Comparison of ENCODE assay signal across 1 cellular context in genomic region chr1:36133484-36133883, GRCh38.
TF ChIP-seq lines count a peak whose summit lies in the region.

No MANE protein-coding gene starts in this region.

TF ChIP-seq in IMR-90, 13 proteins besides CTCF, POLR2A, EP300 and RAD21 (continued from another document):
- TF ChIP-seq ELK1 (IDR thresholded peaks at IDR 0.05; ENCODE audit: borderline replicate concordance, low read depth, low read length) (no peak), USF2 (IDR thresholded peaks at IDR 0.05; ENCODE audit: low read depth, low read length) (peak; percentile 91), CHD1 (IDR thresholded peaks at IDR 0.05; ENCODE audit: low read depth, low read length) (no peak), MAFK (IDR thresholded peaks at IDR 0.05; ENCODE audit: low read depth, low read length) (no peak)
